1 cellular context compared by ENCODE assay signal in the genomic region with DNA sequence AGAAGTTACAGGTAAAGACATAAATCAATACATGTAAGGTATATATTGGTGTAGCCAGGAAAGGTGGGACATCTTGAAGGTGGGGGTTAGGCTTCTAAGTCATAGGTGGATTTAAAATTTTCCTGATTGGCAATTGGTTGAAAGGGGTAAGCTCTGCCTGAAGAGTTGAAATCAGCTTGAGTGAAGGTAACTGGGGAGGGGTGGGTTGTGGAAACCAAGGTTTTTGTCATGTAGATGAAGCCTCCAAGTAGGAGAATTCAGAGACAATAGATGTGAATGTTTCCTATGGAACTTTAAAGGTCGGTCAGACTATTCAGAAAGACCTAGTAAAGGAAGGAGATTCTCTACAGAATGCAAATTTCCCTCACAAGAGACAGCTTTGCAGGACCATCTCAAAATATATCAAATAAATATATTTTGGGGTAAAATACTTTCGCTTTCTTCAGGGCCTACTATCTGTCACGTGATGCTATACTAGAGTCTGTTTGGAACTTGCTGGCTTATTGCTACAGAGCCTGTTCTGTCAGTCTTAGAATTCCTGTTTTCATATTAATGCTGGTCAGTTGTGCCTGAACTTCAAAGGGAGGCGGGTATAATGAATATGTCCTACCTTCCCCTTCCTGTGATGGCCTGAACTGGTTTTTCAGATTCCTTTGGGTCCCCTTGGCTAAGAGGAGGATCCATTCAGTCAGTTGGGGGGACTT.
TF ChIP-seq lines count a peak whose summit lies in the region.

No MANE protein-coding gene starts in this region.

TF ChIP-seq in K562, 482 proteins besides CTCF, POLR2A, EP300 and RAD21:
- TF ChIP-seq RAD51 (IDR thresholded peaks at IDR 0.05; ENCODE audit: borderline replicate concordance, low read depth) (peak; percentile 32; the same call in 1 of the 2 replicates), FOXJ3 (CRISPR knock-in tag; IDR thresholded peaks at IDR 0.05) (no peak)
- TF ChIP-seq, protein P1, sequence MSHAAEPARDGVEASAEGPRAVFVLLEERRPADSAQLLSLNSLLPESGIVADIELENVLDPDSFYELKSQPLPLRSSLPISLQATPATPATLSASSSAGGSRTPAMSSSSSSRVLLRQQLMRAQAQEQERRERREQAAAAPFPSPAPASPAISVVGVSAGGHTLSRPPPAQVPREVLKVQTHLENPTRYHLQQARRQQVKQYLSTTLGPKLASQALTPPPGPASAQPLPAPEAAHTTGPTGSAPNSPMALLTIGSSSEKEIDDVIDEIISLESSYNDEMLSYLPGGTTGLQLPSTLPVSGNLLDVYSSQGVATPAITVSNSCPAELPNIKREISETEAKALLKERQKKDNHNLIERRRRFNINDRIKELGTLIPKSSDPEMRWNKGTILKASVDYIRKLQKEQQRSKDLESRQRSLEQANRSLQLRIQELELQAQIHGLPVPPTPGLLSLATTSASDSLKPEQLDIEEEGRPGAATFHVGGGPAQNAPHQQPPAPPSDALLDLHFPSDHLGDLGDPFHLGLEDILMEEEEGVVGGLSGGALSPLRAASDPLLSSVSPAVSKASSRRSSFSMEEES (CRISPR knock-in tag; IDR thresholded peaks at IDR 0.05): peak; percentile 77
